Comparison of ENCODE assay signal across 11 cellular contexts in the genomic region with DNA sequence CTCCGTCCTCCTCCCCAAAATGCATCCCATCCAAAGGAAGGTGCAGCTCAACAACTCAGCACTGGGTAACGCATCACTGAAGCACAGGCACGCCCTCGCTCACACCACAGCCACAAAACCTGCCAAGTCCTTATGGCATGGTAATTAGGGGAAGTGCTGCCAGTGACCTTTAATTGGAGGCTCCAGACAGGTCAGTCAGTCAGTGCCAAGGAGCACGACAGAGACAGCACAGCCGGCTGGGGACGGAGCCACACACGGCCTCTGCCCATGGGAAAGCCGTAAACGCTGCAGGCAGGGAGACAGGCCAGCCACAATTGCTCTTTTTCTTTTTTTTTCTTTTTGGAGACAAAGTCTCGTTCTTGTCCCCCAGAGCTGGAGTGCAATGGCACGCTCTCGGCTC.
DNase-seq lines count a peak whose midpoint lies in the region; ATAC-seq and TF ChIP-seq lines count a peak whose summit lies in the region.
"Had no signal": no experiment of that assay in that cellular context is flagged by ENCODE, and none has a peak within 500 bp of the region (broad histone marks: within the 10 kb centered on the region; RNA-seq: fewer than 3 reads in every experiment).

No MANE protein-coding gene starts in this region.

- H2AFZ ChIP-seq in GM23248, result no peak overlapping the region

- in situ Hi-C loops in GM23248 (cut with MboI), result no loop called here

- no peak overlapping the region for H3K9ac ChIP-seq in GM23248

- no peak for TF ChIP-seq CTCF in heart left ventricle (IDR thresholded peaks at IDR 0.05)
- no peak for TF ChIP-seq CTCF in mucosa of descending colon (IDR thresholded peaks at IDR 0.05)

- DNase-seq in heart left ventricle, result peak in 3 of 5 donors; percentile 31 to 81 (median 80)
- DNase-seq in left cardiac atrium, result no peak
- DNase-seq in cerebellum (ENCODE audit: low spot score), result peak; percentile 23
- no peak for DNase-seq in mucosa of descending colon
- DNase-seq in GM23248, result no peak
- no peak for DNase-seq in HK-2 (ENCODE audit: unreplicated experiment)
- DNase-seq: DMS 273 treated with DMSO at 0.1 percent for 48 hours, NCI-H1105, NCI-H1694, NCI-H69 had no signal

- H3K4me1 ChIP-seq in heart left ventricle, result no peaks in the 10 kb centered on the region
- H3K4me1 ChIP-seq in mucosa of descending colon (ENCODE audit: low read depth), result no peaks in the 10 kb centered on the region
- peaks cover 12% of the 10 kb centered on the region; the same call in 1 of the 2 replicates for H3K4me1 ChIP-seq in GM23248 (ENCODE audit: insufficient read depth)

- H3K27me3 ChIP-seq in heart left ventricle (no peaks in the 10 kb centered on the region), GM23248 (replicated peaks; ENCODE audit: insufficient read depth) (no peaks in the 10 kb centered on the region)

- no peak overlapping the region for H3K4me3 ChIP-seq in heart left ventricle
- no peak overlapping the region for H3K4me3 ChIP-seq in mucosa of descending colon
- no peak overlapping the region for H3K4me3 ChIP-seq in GM23248

- ATAC-seq in heart left ventricle (peak; percentile 78 to 92 (median 86)), left cardiac atrium (no peak), mucosa of descending colon (peak; percentile 35), HG02981 (IDR thresholded peaks at IDR 0.05; ENCODE audit: unreplicated experiment) (no peak)

- no peak overlapping the region for H3K4me2 ChIP-seq in GM23248 (ENCODE audit: unreplicated experiment)

- whole genome bisulfite sequencing in heart left ventricle, 4 donors, result 65 to 77% (median 68%) methylated on average over 13 of the region's 13 CpGs
- WGBS in GM23248 (ENCODE audit: low coverage in 1 of 2, low lambda C conversion rate in 2 of 2, missing lambda C conversion rate in 2 of 2), 2 experiments, result 88 to 94% methylated on average over 13 of the region's 13 CpGs

- H3K9me3 ChIP-seq in heart left ventricle (no peaks in the 10 kb centered on the region), mucosa of descending colon (no peaks in the 10 kb centered on the region), GM23248 (ENCODE audit: low read depth) (no peaks in the 10 kb centered on the region)

- TF ChIP-seq POLR2A in heart left ventricle (IDR thresholded peaks at IDR 0.05), result no peak

- H3F3A ChIP-seq in GM23248 (ENCODE audit: insufficient read depth), result no peaks in the 10 kb centered on the region

- H3K36me3 ChIP-seq in heart left ventricle (peaks cover 0 to 4% (median 0%) of the 10 kb centered on the region in 9 donors), mucosa of descending colon (ENCODE audit: low read depth) (no peaks in the 10 kb centered on the region), GM23248 (ENCODE audit: low read depth) (no peaks in the 10 kb centered on the region)

- intact Hi-C loops in heart left ventricle (cut with DNase I) (no loop called here), left cardiac atrium (cut with DNase I) (no loop called here), mucosa of descending colon (cut with DNase I, micrococcal nuclease) (no loop called here)

- no peaks in the 10 kb centered on the region for H4K20me1 ChIP-seq in GM23248 (ENCODE audit: insufficient read depth)

- no peaks in the 10 kb centered on the region for H3K79me2 ChIP-seq in GM23248 (ENCODE audit: insufficient read depth)

- H3K27ac ChIP-seq in heart left ventricle (no peak overlapping the region), GM23248 (no peak overlapping the region)

- no peaks in the 10 kb centered on the region for H3K9me2 ChIP-seq in GM23248 (ENCODE audit: insufficient read depth)

Comparison
In these comparisons a context has a peak if more than half of its experiments do, and no peak if none do; other contexts are left out.
1. ATAC-seq: peak in heart left ventricle (4 of 4) and mucosa of descending colon (single experiment); none in left cardiac atrium (0 of 2) and HG02981 (single experiment).
2. DNase-seq: peak in heart left ventricle (3 of 5) and cerebellum (single experiment); none in left cardiac atrium (single experiment), mucosa of descending colon (0 of 3), GM23248 (single experiment) and HK-2 (single experiment).